18 cellular contexts compared by ENCODE assay signal in genomic region chr5:61657010-61657409, GRCh38.
DNase-seq lines count a peak whose midpoint lies in the region; ATAC-seq and TF ChIP-seq lines count a peak whose summit lies in the region.
"Had no signal": no experiment of that assay in that cellular context is flagged by ENCODE, and none has a peak within 500 bp of the region (broad histone marks: within the 10 kb centered on the region; RNA-seq: fewer than 3 reads in every experiment).

No MANE protein-coding gene starts in this region.

- H3K4me1 ChIP-seq in neuronal stem cell (ENCODE audit: control insufficient read depth in 2 of 2, insufficient read depth in 1 of 2, low read depth in 1 of 2, low read length in 2 of 2), result peaks cover 7 to 16% of the 10 kb centered on the region in 2 donors

- H3K4me3 Mint-ChIP-seq in nephron, result peak overlapping the region in 1 of 3 experiments; percentile 21
- H3K4me3 Mint-ChIP-seq: CD4-positive, CD25-positive, alpha-beta regulatory T cell; CD8-positive, alpha-beta memory T cell had no signal

- ATAC-seq in GM19324 (IDR thresholded peaks at IDR 0.05; ENCODE audit: low FRiP score, unreplicated experiment) (no peak), HG02885 (IDR thresholded peaks at IDR 0.05; ENCODE audit: poor library complexity, unreplicated experiment) (no peak)

- no peak overlapping the region for H4K91ac ChIP-seq in neuronal stem cell (ENCODE audit: low read depth, low read length, poor library complexity)

- intact Hi-C loops in dorsolateral prefrontal cortex (cut with DNase I), result loop anchor here (5.0 to 10.0 kb wide), 3 partner anchors 35 to 492 kb away; partner anchors contain the start of genes SMIM15 (in 1 of the 2) and ZSWIM6 (in 1 of the 2)

- no peak overlapping the region for H2BK12ac ChIP-seq in neuronal stem cell (ENCODE audit: low read length)

- H3K4me3 ChIP-seq in dorsolateral prefrontal cortex, result no peak overlapping the region
- no peak overlapping the region for H3K4me3 ChIP-seq in neuronal stem cell (ENCODE audit: low read length in 2 of 2)
- H3K4me3 ChIP-seq: HAP-1 had no signal

- no peak overlapping the region for H3K4ac ChIP-seq in neuronal stem cell (ENCODE audit: low read length)

- H3K36me3 ChIP-seq in neuronal stem cell (replicated peaks in 1 of 2; ENCODE audit: control insufficient read depth in 2 of 2, insufficient read depth in 2 of 2, low read length in 2 of 2), result no peaks in the 10 kb centered on the region
- H3K36me3 ChIP-seq: BE2C, HAP-1 had no signal

- WGBS in neuronal stem cell (ENCODE audit: extremely low coverage in 2 of 2, insufficient read length in 2 of 2, insufficient replicate concordance in 1 of 2), 2 donors, result no CpG with 5 or more reads among the region's 7 CpGs

- no peak overlapping the region for H2BK15ac ChIP-seq in neuronal stem cell (ENCODE audit: low read length)

- peak overlapping the region; percentile 9 for H2AFZ ChIP-seq in neuronal stem cell (ENCODE audit: low read length)

- peaks cover 47% of the 10 kb centered on the region for H3K4me1 Mint-ChIP-seq in nephron
- H3K4me1 Mint-ChIP-seq: CD4-positive, CD25-positive, alpha-beta regulatory T cell; CD8-positive, alpha-beta memory T cell had no signal

- H3K36me3 Mint-ChIP-seq in nephron (ENCODE audit: low read depth), result no peaks in the 10 kb centered on the region
- H3K36me3 Mint-ChIP-seq: CD4-positive, CD25-positive, alpha-beta regulatory T cell; CD8-positive, alpha-beta memory T cell had no signal

- H3K9me3 Mint-ChIP-seq in nephron, result no peaks in the 10 kb centered on the region
- H3K9me3 Mint-ChIP-seq: CD4-positive, CD25-positive, alpha-beta regulatory T cell; CD8-positive, alpha-beta memory T cell had no signal

- no peak overlapping the region for H2AK5ac ChIP-seq in neuronal stem cell (ENCODE audit: low read depth, low read length)

- no peak overlapping the region for H3K4me2 ChIP-seq in neuronal stem cell (ENCODE audit: insufficient read depth, low read length, poor library complexity, severe bottlenecking)

- peaks cover 26% of the 10 kb centered on the region for H3K27me3 Mint-ChIP-seq in nephron (ENCODE audit: low read depth)

- H3K9ac ChIP-seq in neuronal stem cell (ENCODE audit: low read depth, low read length, poor library complexity), result no peak overlapping the region

- DNase-seq in dorsolateral prefrontal cortex, result no peak
- DNase-seq in neuronal stem cell (ENCODE audit: low spot score), result no peak
- no peak for DNase-seq in amygdala (lab: John Stamatoyannopoulos, UW)
- no peak for DNase-seq in hypothalamus (lab: John Stamatoyannopoulos, UW)
- DNase-seq: ACHN; BE2C; C1 segment of cervical spinal cord; CD4-positive, CD25-positive, alpha-beta regulatory T cell; CD8-positive, alpha-beta memory T cell; COR-L47; DMS 273 treated with DMSO at 0.1 percent for 48 hours; DMS53; DND-41 had no signal

- H2BK120ac ChIP-seq in neuronal stem cell (ENCODE audit: low read depth, low read length), result no peak overlapping the region

- no peaks in the 10 kb centered on the region for H3K9me3 ChIP-seq in neuronal stem cell (replicated peaks in 1 of 2; ENCODE audit: control insufficient read depth in 2 of 2, insufficient read depth in 1 of 2, low read depth in 1 of 2, low read length in 2 of 2)
- H3K9me3 ChIP-seq: BE2C, HAP-1 had no signal

- H3K18ac ChIP-seq in neuronal stem cell (ENCODE audit: low read length), result no peak overlapping the region

- no peak overlapping the region for H3K14ac ChIP-seq in neuronal stem cell (ENCODE audit: low read length)

- peak overlapping the region; percentile 35 to 79 (median 65) for H3K27ac Mint-ChIP-seq in nephron
- H3K27ac Mint-ChIP-seq: CD4-positive, CD25-positive, alpha-beta regulatory T cell; CD8-positive, alpha-beta memory T cell had no signal

- no peak overlapping the region for H3K23ac ChIP-seq in neuronal stem cell (ENCODE audit: low read depth, low read length, poor library complexity)

- H3K79me1 ChIP-seq in neuronal stem cell (ENCODE audit: low read depth, low read length), result no peaks in the 10 kb centered on the region

- no peak overlapping the region for H2BK5ac ChIP-seq in neuronal stem cell (ENCODE audit: low read length)

- H4K8ac ChIP-seq in neuronal stem cell (ENCODE audit: low read depth, low read length), result no peak overlapping the region

- H3K27me3 ChIP-seq in dorsolateral prefrontal cortex, result no peaks in the 10 kb centered on the region
- H3K27me3 ChIP-seq in neuronal stem cell (ENCODE audit: control insufficient read depth in 3 of 3, insufficient read depth in 3 of 3, low read depth in 1 of 3, low read length in 3 of 3), result no peaks in the 10 kb centered on the region
- H3K27me3 ChIP-seq: BE2C had no signal

- no peak for TF ChIP-seq CTCF in dorsolateral prefrontal cortex (IDR thresholded peaks at IDR 0.05 in 54 of 56, conservative IDR thresholded peaks at IDR 0.05 in 2 of 56; ENCODE audit: low read depth in 1 of 56, partially characterized antibody in 56 of 56)
- TF ChIP-seq CTCF in nephron (IDR thresholded peaks at IDR 0.05; ENCODE audit: unreplicated experiment in 3 of 3), result no peak

- H3K27ac ChIP-seq in dorsolateral prefrontal cortex (peak overlapping the region in 33 of 59 donors; percentile 3 to 88 (median 55)), neuronal stem cell (replicated peaks; ENCODE audit: low read length) (no peak overlapping the region)
- H3K27ac ChIP-seq: HL-60 had no signal
